In the genomic region with DNA sequence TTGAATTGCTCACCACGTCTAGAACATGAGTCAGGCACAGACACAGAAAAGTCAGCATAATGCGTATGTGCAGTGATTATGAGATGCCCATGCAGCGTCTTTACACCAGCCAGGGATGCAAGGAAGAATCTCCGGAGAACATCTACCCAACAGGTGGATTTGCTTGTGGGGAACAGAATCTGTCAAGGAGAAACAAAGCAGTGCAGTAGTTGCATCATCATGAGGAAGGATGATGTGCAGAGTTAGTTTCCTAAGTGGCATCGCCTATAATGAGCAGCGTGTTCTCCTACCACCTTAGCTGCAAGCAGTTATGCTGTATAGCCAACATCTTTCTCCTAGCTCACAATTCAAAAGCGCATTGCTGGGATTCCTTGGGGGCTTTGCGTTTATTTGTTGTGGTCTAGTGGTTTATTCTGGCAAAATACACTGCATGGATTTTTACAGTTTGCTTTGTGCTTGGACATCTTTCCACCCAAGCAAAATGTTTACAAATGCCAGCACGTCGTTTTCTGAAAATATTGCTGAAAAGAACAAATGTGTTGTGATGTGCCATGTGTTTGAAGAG, we compare ENCODE assay signal across 21 cellular contexts.
A peak's percentile ranks its signal among the peaks of the same experiment; 100 is the strongest.
DNase-seq lines count a peak whose midpoint lies in the region; ATAC-seq and TF ChIP-seq lines count a peak whose summit lies in the region.
"Had no signal": no experiment of that assay in that cellular context is flagged by ENCODE, and none has a peak within 500 bp of the region (broad histone marks: within the 10 kb centered on the region; RNA-seq: fewer than 3 reads in every experiment).

No MANE protein-coding gene starts in this region.

- peak overlapping the region in 9 of 11 experiments; percentile 2 to 60 (median 33); a peak in 12 of 22 replicates for H3K27ac ChIP-seq in BLaER1 treated with 17β-estradiol and CSF1 and Interleukin-3, amounts not matched to agents 10 nM and 100 nM
- no peak overlapping the region for H3K27ac ChIP-seq in HEK293 (ENCODE audit: extremely low read depth, low read depth, low read length)
- no peak overlapping the region for H3K27ac ChIP-seq in hepatocyte
- H3K27ac ChIP-seq: A549 had no signal

- CTCF ChIA-PET in HEK293 (lab: Yijun Ruan, JAX), result no interaction called here

- DNase-seq in SW480 (ENCODE audit: low spot score) (peak; percentile 56), occipital lobe (lab: John Stamatoyannopoulos, UW) (peak; percentile 24), NCI-H510A treated with DMSO at 0.1 percent for 48 hours (lab: John Stamatoyannopoulos, UW) (no peak), cardiac septum (ENCODE audit: low spot score) (no peak), hepatocyte (ENCODE audit: low spot score) (no peak)
- DNase-seq: DMS79, KBM-7, NCI-H1105, NCI-H1694, NCI-H2081 treated with DMSO at 0.1 percent for 48 hours, NCI-H446 treated with DMSO at 0.1 percent for 48 hours, PC-3, RPMI8226, SHP77 treated with DMSO at 0.1 percent for 48 hours, SK-N-SH, T-cell had no signal

- H3K27me3 ChIP-seq in BLaER1 treated with 17β-estradiol and CSF1 and Interleukin-3, amounts not matched to agents 10 nM and 100 nM, result no peaks in the 10 kb centered on the region
- H3K27me3 ChIP-seq in hepatocyte, result no peaks in the 10 kb centered on the region

- no peaks in the 10 kb centered on the region for H3K79me2 ChIP-seq in hepatocyte

- H2AFZ ChIP-seq in hepatocyte, result no peak overlapping the region

- peak overlapping the region in 9 of 10 experiments; percentile 6 to 45 (median 27); a peak in 12 of 20 replicates for H3K4me3 ChIP-seq in BLaER1 treated with 17β-estradiol and CSF1 and Interleukin-3, amounts not matched to agents 10 nM and 100 nM
- no peak overlapping the region for H3K4me3 ChIP-seq in HEK293 (ENCODE audit: low read depth, low read length)
- no peak overlapping the region for H3K4me3 ChIP-seq in hepatocyte
- H3K4me3 ChIP-seq: A549, HAP-1 had no signal

- POLR2A ChIA-PET in HEK293 (lab: Yijun Ruan, JAX), result no interaction called here

- no peak for ATAC-seq in HG02623 (IDR thresholded peaks at IDR 0.05; ENCODE audit: unreplicated experiment)
- ATAC-seq: A549, PC-3, T-cell had no signal

- no peaks in the 10 kb centered on the region for H3K36me3 ChIP-seq in BLaER1 treated with 17β-estradiol and CSF1 and Interleukin-3, amounts not matched to agents 10 nM and 100 nM
- H3K36me3 ChIP-seq in HEK293 (ENCODE audit: control insufficient read depth in 2 of 2, insufficient read depth in 1 of 2, low read length in 2 of 2) (no peaks in the 10 kb centered on the region), hepatocyte (replicated peaks; ENCODE audit: insufficient read depth, low read depth) (no peaks in the 10 kb centered on the region)
- H3K36me3 ChIP-seq: HAP-1 had no signal

- no peaks in the 10 kb centered on the region for H4K20me1 ChIP-seq in BLaER1 treated with 17β-estradiol and CSF1 and Interleukin-3, amounts not matched to agents 10 nM and 100 nM
- no peaks in the 10 kb centered on the region for H4K20me1 ChIP-seq in hepatocyte (ENCODE audit: insufficient read depth, poor library complexity, severe bottlenecking)

- H3K9ac ChIP-seq in BLaER1 treated with 17β-estradiol and CSF1 and Interleukin-3, amounts not matched to agents 10 nM and 100 nM, result peak overlapping the region in 2 of 11 experiments; percentile 28 to 49; a peak in 3 of 22 replicates
- H3K9ac ChIP-seq: SK-N-SH had no signal

- TF ChIP-seq CTCF in HEK293 (tag by site-specific recombination; IDR thresholded peaks at IDR 0.05) (no peak), hepatocyte (IDR thresholded peaks at IDR 0.05; ENCODE audit: poor library complexity) (no peak)

- H3K4me2 ChIP-seq in BLaER1 treated with 17β-estradiol and CSF1 and Interleukin-3, amounts not matched to agents 10 nM and 100 nM, result peak overlapping the region; percentile 72 to 96 (median 90)
- no peak overlapping the region for H3K4me2 ChIP-seq in hepatocyte
- H3K4me2 ChIP-seq: A549, SK-N-SH had no signal

- intact Hi-C loops in cardiac septum (cut with DNase I), result no loop called here

- 76% methylated on average over 10 of the region's 10 CpGs for WGBS in hepatocyte (ENCODE audit: low lambda C conversion rate, missing lambda C conversion rate)

- H3K9me2 ChIP-seq in hepatocyte (replicated peaks; ENCODE audit: insufficient read depth), result no peaks in the 10 kb centered on the region
- H3K9me2 ChIP-seq: SK-N-SH had no signal

- peaks cover 5 to 26% (median 15%) of the 10 kb centered on the region in 11 experiments; a peak in 14 of 22 replicates for H3K9me3 ChIP-seq in BLaER1 treated with 17β-estradiol and CSF1 and Interleukin-3, amounts not matched to agents 10 nM and 100 nM (replicated peaks in 1 of 11)
- H3K9me3 ChIP-seq in HEK293 (ENCODE audit: control insufficient read depth, insufficient read depth, low read depth, low read length) (no peaks in the 10 kb centered on the region), hepatocyte (ENCODE audit: low read depth) (no peaks in the 10 kb centered on the region)
- H3K9me3 ChIP-seq: A549, HAP-1, SK-N-SH had no signal

- H3K4me1 ChIP-seq in BLaER1 treated with 17β-estradiol and CSF1 and Interleukin-3, amounts not matched to agents 10 nM and 100 nM, result peaks cover 32 to 56% (median 48%) of the 10 kb centered on the region in 10 experiments
- no peaks in the 10 kb centered on the region for H3K4me1 ChIP-seq in HEK293 (ENCODE audit: control insufficient read depth, insufficient read depth, low read length)
- no peaks in the 10 kb centered on the region for H3K4me1 ChIP-seq in hepatocyte (ENCODE audit: insufficient read depth)
- H3K4me1 ChIP-seq: A549, HAP-1 had no signal

TF ChIP-seq in HEK293, 187 proteins besides CTCF, POLR2A, EP300 and RAD21:
- TF ChIP-seq REST (tag by site-specific recombination; IDR thresholded peaks at IDR 0.05) (no peak), SCRT2 (tag by site-specific recombination; IDR thresholded peaks at IDR 0.05) (peak; percentile 68)

Comparison
In these comparisons a context has a peak if more than half of its experiments do, and no peak if none do; other contexts are left out.
1. H3K27ac ChIP-seq: peak in BLaER1 treated with 17β-estradiol and CSF1 and Interleukin-3, amounts not matched to agents 10 nM and 100 nM (9 of 11); none in HEK293 (single experiment) and hepatocyte (single experiment).
2. H3K4me3 ChIP-seq: peak in BLaER1 treated with 17β-estradiol and CSF1 and Interleukin-3, amounts not matched to agents 10 nM and 100 nM (9 of 10); none in HEK293 (single experiment) and hepatocyte (single experiment).
3. DNase-seq: peak in SW480 (single experiment) and occipital lobe (single experiment); none in NCI-H510A treated with DMSO at 0.1 percent for 48 hours (single experiment), cardiac septum (single experiment) and hepatocyte (single experiment).